In the genomic region with DNA sequence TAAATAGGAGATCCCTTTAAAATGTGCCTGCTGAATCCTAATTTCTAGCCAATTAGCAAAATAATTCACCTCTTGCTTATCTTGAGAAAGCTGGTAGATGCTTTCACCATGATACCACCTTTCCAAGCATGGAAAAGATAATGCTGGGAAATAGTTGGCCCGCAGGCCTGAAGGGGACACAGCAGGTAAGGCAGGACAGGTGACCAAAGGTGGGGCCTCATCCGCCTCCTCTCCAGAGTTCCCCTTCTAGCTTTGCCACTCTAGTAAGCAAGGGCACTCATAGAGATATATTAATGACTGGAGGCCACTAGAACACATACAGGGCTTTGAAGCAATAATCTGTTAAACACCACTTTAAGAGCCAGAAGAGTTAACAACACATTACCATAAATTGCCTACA, we compare ENCODE assay signal across 29 cellular contexts. TPM values are rescaled to one million over a fixed set of nuclear protein-coding genes. Genes with fewer than 3 reads are reported as not detected.
DNase-seq lines count a peak whose midpoint lies in the region; ATAC-seq and TF ChIP-seq lines count a peak whose summit lies in the region.
"Had no signal": no experiment of that assay in that cellular context is flagged by ENCODE, and none has a peak within 500 bp of the region (broad histone marks: within the 10 kb centered on the region; RNA-seq: fewer than 3 reads in every experiment).

No MANE protein-coding gene starts in this region.

- no peak overlapping the region for H3K23ac ChIP-seq in H9 (ENCODE audit: insufficient read length, low read depth, low read length)

- H3K18ac ChIP-seq in H9 (ENCODE audit: insufficient read length, low read depth, low read length) = no peak overlapping the region

- H3K27ac ChIP-seq in CD4-positive, alpha-beta memory T cell (ENCODE audit: low read depth, low read length) = no peak overlapping the region
- no peak overlapping the region for H3K27ac ChIP-seq in H9 (ENCODE audit: insufficient read length, low read depth, low read length)
- no peak overlapping the region for H3K27ac ChIP-seq in CD8-positive, alpha-beta memory T cell (ENCODE audit: low read depth, low read length)
- H3K27ac ChIP-seq: cardiac muscle cell, HL-60, neural progenitor cell, parathyroid adenoma, upper lobe of right lung, VCaP had no signal

- no peak overlapping the region for H4K8ac ChIP-seq in H9 (replicated peaks; ENCODE audit: insufficient read length, low read depth, low read length)

- H2BK15ac ChIP-seq in H9 (ENCODE audit: low read depth, low read length) = no peak overlapping the region

- no peaks in the 10 kb centered on the region for H3K27me3 Mint-ChIP-seq in activated CD8-positive, alpha-beta T cell treated with anti-CD3 and anti-CD28 coated beads for 36 hours
- no peaks in the 10 kb centered on the region for H3K27me3 Mint-ChIP-seq in activated CD8-positive, alpha-beta T cell treated with anti-CD3 and anti-CD28 coated beads, Interleukin-2, amount 10 ng/mL, durations not matched to agents 7 days and 5 days (ENCODE audit: low read depth)
- no peaks in the 10 kb centered on the region for H3K27me3 Mint-ChIP-seq in CD4-positive, alpha-beta memory T cell
- H3K27me3 Mint-ChIP-seq in H9 (ENCODE audit: low read depth) = no peaks in the 10 kb centered on the region
- no peaks in the 10 kb centered on the region for H3K27me3 Mint-ChIP-seq in activated naive CD8-positive, alpha-beta T cell treated with anti-CD3 and anti-CD28 coated beads, Interleukin-2, amount 50 U/mL, for 24 hours
- no peaks in the 10 kb centered on the region for H3K27me3 Mint-ChIP-seq in CD8-positive, alpha-beta memory T cell
- no peaks in the 10 kb centered on the region for H3K27me3 Mint-ChIP-seq in chondrocyte (ENCODE audit: low read depth)
- H3K27me3 Mint-ChIP-seq: effector memory CD8-positive, alpha-beta T cell had no signal

- H3K4ac ChIP-seq in H9 (ENCODE audit: low read depth, low read length) = no peak overlapping the region

- no peak overlapping the region for H2AFZ ChIP-seq in H9 (ENCODE audit: low read length)
- H2AFZ ChIP-seq: neural progenitor cell, parathyroid adenoma had no signal

- H2BK12ac ChIP-seq in H9 (ENCODE audit: insufficient read length, low read depth, low read length) = no peak overlapping the region

- H3K56ac ChIP-seq in H9 (ENCODE audit: insufficient read length, low read depth, low read length) = no peak overlapping the region

- peak overlapping the region; percentile 82 for H3K27ac Mint-ChIP-seq in activated CD8-positive, alpha-beta T cell treated with anti-CD3 and anti-CD28 coated beads for 36 hours
- H3K27ac Mint-ChIP-seq in activated CD8-positive, alpha-beta T cell treated with anti-CD3 and anti-CD28 coated beads, Interleukin-2, amount 10 ng/mL, durations not matched to agents 7 days and 5 days = no peak overlapping the region
- peak overlapping the region in 4 of 7 donors; percentile 7 to 42 (median 20) for H3K27ac Mint-ChIP-seq in CD4-positive, alpha-beta memory T cell
- H3K27ac Mint-ChIP-seq in H9 = peak overlapping the region in 1 of 3 experiments; percentile 70; a peak in 1 of 7 replicates
- peak overlapping the region; percentile 44 for H3K27ac Mint-ChIP-seq in activated naive CD8-positive, alpha-beta T cell treated with anti-CD3 and anti-CD28 coated beads, Interleukin-2, amount 50 U/mL, for 24 hours
- H3K27ac Mint-ChIP-seq in CD8-positive, alpha-beta memory T cell = peak overlapping the region in 2 of 8 donors; percentile 36 to 71
- no peak overlapping the region for H3K27ac Mint-ChIP-seq in chondrocyte (ENCODE audit: unreplicated experiment)
- H3K27ac Mint-ChIP-seq: effector memory CD8-positive, alpha-beta T cell; neural progenitor cell had no signal

- H3K79me1 ChIP-seq in H9 (ENCODE audit: insufficient read depth, low read depth, low read length, poor library complexity, severe bottlenecking) = no peaks in the 10 kb centered on the region

- peaks cover 7% of the 10 kb centered on the region for H3K36me3 ChIP-seq in CD4-positive, alpha-beta memory T cell (ENCODE audit: insufficient read depth, low read length)
- H3K36me3 ChIP-seq in CD8-positive, alpha-beta memory T cell (ENCODE audit: insufficient read depth, low read length) = peaks cover 18% of the 10 kb centered on the region
- H3K36me3 ChIP-seq: neural progenitor cell had no signal

- H4K20me1 ChIP-seq in H9 (ENCODE audit: control insufficient read depth, insufficient read depth, insufficient read length) = no peaks in the 10 kb centered on the region

- no peak overlapping the region for H3K14ac ChIP-seq in H9 (ENCODE audit: insufficient read depth, low read length)

- H3K23me2 ChIP-seq in H9 (ENCODE audit: insufficient read length, low read depth, low read length, poor library complexity, severe bottlenecking) = no peaks in the 10 kb centered on the region

- H3K9ac ChIP-seq in H9 (ENCODE audit: extremely low read depth, insufficient read length, low read length) = no peak overlapping the region
- H3K9ac ChIP-seq: neural progenitor cell, parathyroid adenoma had no signal

- H3T11ph ChIP-seq in H9 (ENCODE audit: low read length) = no peak overlapping the region

- no peak for TF ChIP-seq CTCF in activated CD8-positive, alpha-beta T cell treated with anti-CD3 and anti-CD28 coated beads for 36 hours (IDR thresholded peaks at IDR 0.05)
- no peak for TF ChIP-seq CTCF in H9 (conservative IDR thresholded peaks at IDR 0.05)
- no peak for TF ChIP-seq CTCF in chondrocyte (IDR thresholded peaks at IDR 0.05)

- H3K4me3 Mint-ChIP-seq in activated CD8-positive, alpha-beta T cell treated with anti-CD3 and anti-CD28 coated beads for 36 hours = no peak overlapping the region
- H3K4me3 Mint-ChIP-seq in activated CD8-positive, alpha-beta T cell treated with anti-CD3 and anti-CD28 coated beads, Interleukin-2, amount 10 ng/mL, durations not matched to agents 7 days and 5 days = no peak overlapping the region
- H3K4me3 Mint-ChIP-seq in CD4-positive, alpha-beta memory T cell = no peak overlapping the region
- no peak overlapping the region for H3K4me3 Mint-ChIP-seq in H9
- no peak overlapping the region for H3K4me3 Mint-ChIP-seq in activated naive CD8-positive, alpha-beta T cell treated with anti-CD3 and anti-CD28 coated beads, Interleukin-2, amount 50 U/mL, for 24 hours
- no peak overlapping the region for H3K4me3 Mint-ChIP-seq in CD8-positive, alpha-beta memory T cell
- H3K4me3 Mint-ChIP-seq in chondrocyte (ENCODE audit: unreplicated experiment) = no peak overlapping the region
- H3K4me3 Mint-ChIP-seq: effector memory CD8-positive, alpha-beta T cell; neural progenitor cell had no signal

- no peak overlapping the region for H2BK20ac ChIP-seq in H9 (ENCODE audit: low read depth, low read length, poor library complexity, severe bottlenecking)

- CTCF ChIA-PET in activated CD8-positive, alpha-beta T cell treated with anti-CD3 and anti-CD28 coated beads for 36 hours (lab: Charles Lee) = interaction anchor here (3.0 kb wide), 1 partner anchor 10 kb away, joined by 14 read pairs; no protein-coding TSS in a partner anchor
- CTCF ChIA-PET in activated CD8-positive, alpha-beta T cell treated with anti-CD3 and anti-CD28 coated beads, Interleukin-2, amount 10 ng/mL, durations not matched to agents 7 days and 5 days (lab: Charles Lee) = interaction anchor here (1.0 to 2.9 kb wide), 2 partner anchors 10 to 334 kb away, joined by 3 to 14 read pairs; no protein-coding TSS in a partner anchor
- CTCF ChIA-PET in CD4-positive, alpha-beta memory T cell (lab: Charles Lee; ENCODE audit: partially characterized antibody) = interaction anchor here (0.5 kb wide), 1 partner anchor 384 kb away, joined by 3 read pairs; no protein-coding TSS in a partner anchor
- CTCF ChIA-PET in CD8-positive, alpha-beta memory T cell (lab: Charles Lee) = interaction anchor here (1.5 kb wide), 1 partner anchor 9 kb away, joined by 3 read pairs; no protein-coding TSS in a partner anchor

- no peak for ATAC-seq in activated CD8-positive, alpha-beta T cell treated with anti-CD3 and anti-CD28 coated beads for 36 hours
- ATAC-seq in activated CD8-positive, alpha-beta T cell treated with anti-CD3 and anti-CD28 coated beads, Interleukin-2, amount 10 ng/mL, durations not matched to agents 7 days and 5 days = no peak
- no peak for ATAC-seq in activated naive CD8-positive, alpha-beta T cell treated with anti-CD3 and anti-CD28 coated beads, Interleukin-2, amount 50 U/mL, for 24 hours
- no peak for ATAC-seq in HG03108 (IDR thresholded peaks at IDR 0.05; ENCODE audit: unreplicated experiment)
- ATAC-seq: effector memory CD8-positive, alpha-beta T cell; left colon; upper lobe of right lung had no signal

- no peak overlapping the region for H3K4me3 ChIP-seq in CD4-positive, alpha-beta memory T cell (ENCODE audit: low read length in 2 of 2)
- H3K4me3 ChIP-seq in CD8-positive, alpha-beta memory T cell (ENCODE audit: low read length) = no peak overlapping the region
- H3K4me3 ChIP-seq: cardiac muscle cell, neural progenitor cell, upper lobe of right lung had no signal

- no peak overlapping the region for H4K5ac ChIP-seq in H9 (ENCODE audit: insufficient read length, low read depth, low read length)

- no peaks in the 10 kb centered on the region for H3K9me3 Mint-ChIP-seq in activated CD8-positive, alpha-beta T cell treated with anti-CD3 and anti-CD28 coated beads for 36 hours
- H3K9me3 Mint-ChIP-seq in activated CD8-positive, alpha-beta T cell treated with anti-CD3 and anti-CD28 coated beads, Interleukin-2, amount 10 ng/mL, durations not matched to agents 7 days and 5 days (ENCODE audit: insufficient read depth) = no peaks in the 10 kb centered on the region
- H3K9me3 Mint-ChIP-seq in CD4-positive, alpha-beta memory T cell = no peaks in the 10 kb centered on the region
- H3K9me3 Mint-ChIP-seq in H9 (no peaks in the 10 kb centered on the region), chondrocyte (ENCODE audit: low read depth) (no peaks in the 10 kb centered on the region)
- H3K9me3 Mint-ChIP-seq in activated naive CD8-positive, alpha-beta T cell treated with anti-CD3 and anti-CD28 coated beads, Interleukin-2, amount 50 U/mL, for 24 hours = no peaks in the 10 kb centered on the region
- no peaks in the 10 kb centered on the region for H3K9me3 Mint-ChIP-seq in CD8-positive, alpha-beta memory T cell
- H3K9me3 Mint-ChIP-seq: effector memory CD8-positive, alpha-beta T cell; neural progenitor cell had no signal

- no peak for DNase-seq in activated CD8-positive, alpha-beta T cell treated with anti-CD3 and anti-CD28 coated beads for 36 hours
- no peak for DNase-seq in activated CD8-positive, alpha-beta T cell treated with anti-CD3 and anti-CD28 coated beads, Interleukin-2, amount 10 ng/mL, durations not matched to agents 7 days and 5 days
- DNase-seq in CD4-positive, alpha-beta memory T cell = no peak
- DNase-seq in H9 (peak; percentile 33), chondrocyte (ENCODE audit: low spot score) (no peak)
- DNase-seq in activated naive CD8-positive, alpha-beta T cell treated with anti-CD3 and anti-CD28 coated beads, Interleukin-2, amount 50 U/mL, for 24 hours = no peak
- no peak for DNase-seq in CD8-positive, alpha-beta memory T cell
- DNase-seq: activated CD4-positive, alpha-beta T cell treated with anti-CD3 and anti-CD28 coated beads, Interleukin-2, amount 50 U/mL, for 48 hours; Caco-2; effector memory CD8-positive, alpha-beta T cell; erythroblast; hypothalamus; Karpas-422; left colon; NCI-H1417; NCI-H2029; NCI-H69; retina; Right ventricle myocardium superior; stimulated activated naive CD4-positive, alpha-beta T cell; T-helper 9 cell; upper lobe of right lung had no signal

- H3K9me3 ChIP-seq in CD4-positive, alpha-beta memory T cell (ENCODE audit: control insufficient read depth in 1 of 2, low read length in 2 of 2) = no peaks in the 10 kb centered on the region
- no peaks in the 10 kb centered on the region for H3K9me3 ChIP-seq in H9 (ENCODE audit: control insufficient read depth, low read depth, low read length)
- no peaks in the 10 kb centered on the region for H3K9me3 ChIP-seq in CD8-positive, alpha-beta memory T cell (ENCODE audit: low read length)
- H3K9me3 ChIP-seq: Caco-2, upper lobe of right lung had no signal

- H2BK120ac ChIP-seq in H9 (ENCODE audit: low read depth, low read length, poor library complexity, severe bottlenecking) = no peak overlapping the region

- H3K79me2 ChIP-seq in H9 (ENCODE audit: insufficient read depth, low read length) = no peaks in the 10 kb centered on the region
- H3K79me2 ChIP-seq: parathyroid adenoma had no signal

- H3K4me1 ChIP-seq in CD4-positive, alpha-beta memory T cell (ENCODE audit: insufficient read depth, low read length) = peaks cover 12% of the 10 kb centered on the region
- H3K4me1 ChIP-seq in H9 (ENCODE audit: insufficient read depth, low read length) = peaks cover 3% of the 10 kb centered on the region; the same call in 1 of the 2 replicates
- H3K4me1 ChIP-seq in CD8-positive, alpha-beta memory T cell (ENCODE audit: insufficient read depth, low read length) = peaks cover 60% of the 10 kb centered on the region
- H3K4me1 ChIP-seq: Caco-2, upper lobe of right lung had no signal

- no CpG with 5 or more reads among the region's 2 CpGs for WGBS in H9 (ENCODE audit: extremely low coverage, insufficient read length, low lambda C conversion rate)

- H3K4me2 ChIP-seq in H9 (ENCODE audit: insufficient read depth, insufficient read length, low read length) = no peak overlapping the region
- H3K4me2 ChIP-seq: neural progenitor cell had no signal

- intact Hi-C loops in activated CD8-positive, alpha-beta T cell treated with anti-CD3 and anti-CD28 coated beads for 36 hours (cut with micrococcal nuclease) = no loop called here
- intact Hi-C loops in CD4-positive, alpha-beta memory T cell (cut with micrococcal nuclease) = no loop called here

- H3K27me3 ChIP-seq in CD4-positive, alpha-beta memory T cell (ENCODE audit: insufficient read depth, low read length) = no peaks in the 10 kb centered on the region
- no peaks in the 10 kb centered on the region for H3K27me3 ChIP-seq in H9 (ENCODE audit: insufficient read depth, low read length)
- H3K27me3 ChIP-seq in CD8-positive, alpha-beta memory T cell (ENCODE audit: insufficient read depth, low read length, poor library complexity, severe bottlenecking) = no peaks in the 10 kb centered on the region
- H3K27me3 ChIP-seq: cardiac muscle cell, neural progenitor cell, upper lobe of right lung had no signal

- POLR2A ChIA-PET in activated CD8-positive, alpha-beta T cell treated with anti-CD3 and anti-CD28 coated beads for 36 hours (lab: Charles Lee) = no interaction called here
- POLR2A ChIA-PET in activated CD8-positive, alpha-beta T cell treated with anti-CD3 and anti-CD28 coated beads, Interleukin-2, amount 10 ng/mL, durations not matched to agents 7 days and 5 days (lab: Charles Lee) = no interaction called here
- POLR2A ChIA-PET in CD4-positive, alpha-beta memory T cell (lab: Charles Lee; ENCODE audit: partially characterized antibody) = no interaction called here
- POLR2A ChIA-PET in CD8-positive, alpha-beta memory T cell (lab: Charles Lee) = no interaction called here

- no peak overlapping the region for H2BK5ac ChIP-seq in H9 (ENCODE audit: insufficient read length, low read length)

- no peak overlapping the region for H4K91ac ChIP-seq in H9 (ENCODE audit: insufficient read length, low read depth, low read length)

- peaks cover 85% of the 10 kb centered on the region for H3K4me1 Mint-ChIP-seq in activated CD8-positive, alpha-beta T cell treated with anti-CD3 and anti-CD28 coated beads for 36 hours (ENCODE audit: low read depth)
- peaks cover 72% of the 10 kb centered on the region for H3K4me1 Mint-ChIP-seq in activated CD8-positive, alpha-beta T cell treated with anti-CD3 and anti-CD28 coated beads, Interleukin-2, amount 10 ng/mL, durations not matched to agents 7 days and 5 days (ENCODE audit: low read depth)
- H3K4me1 Mint-ChIP-seq in CD4-positive, alpha-beta memory T cell = peaks cover 22 to 62% (median 36%) of the 10 kb centered on the region in 4 donors
- H3K4me1 Mint-ChIP-seq in H9 = peaks cover 14 to 15% of the 10 kb centered on the region in 2 experiments
- peaks cover 76% of the 10 kb centered on the region for H3K4me1 Mint-ChIP-seq in activated naive CD8-positive, alpha-beta T cell treated with anti-CD3 and anti-CD28 coated beads, Interleukin-2, amount 50 U/mL, for 24 hours
- peaks cover 32 to 66% (median 55%) of the 10 kb centered on the region in 3 donors for H3K4me1 Mint-ChIP-seq in CD8-positive, alpha-beta memory T cell
- H3K4me1 Mint-ChIP-seq in chondrocyte (ENCODE audit: low read depth) = no peaks in the 10 kb centered on the region

- H2AK5ac ChIP-seq in H9 (ENCODE audit: insufficient read length, low read length) = no peak overlapping the region

- H3K36me3 Mint-ChIP-seq in activated CD8-positive, alpha-beta T cell treated with anti-CD3 and anti-CD28 coated beads for 36 hours (ENCODE audit: low read depth) = peaks cover 75% of the 10 kb centered on the region
- peaks cover 80% of the 10 kb centered on the region for H3K36me3 Mint-ChIP-seq in activated CD8-positive, alpha-beta T cell treated with anti-CD3 and anti-CD28 coated beads, Interleukin-2, amount 10 ng/mL, durations not matched to agents 7 days and 5 days (ENCODE audit: low read depth)
- peaks cover 63 to 75% of the 10 kb centered on the region in 2 donors for H3K36me3 Mint-ChIP-seq in CD4-positive, alpha-beta memory T cell
- H3K36me3 Mint-ChIP-seq in H9 (ENCODE audit: insufficient read depth in 1 of 3, low read depth in 3 of 3) = peaks cover 0 to 1% (median 0%) of the 10 kb centered on the region in 3 experiments; a peak in 1 of 7 replicates
- H3K36me3 Mint-ChIP-seq in activated naive CD8-positive, alpha-beta T cell treated with anti-CD3 and anti-CD28 coated beads, Interleukin-2, amount 50 U/mL, for 24 hours (ENCODE audit: low read depth) = peaks cover 78% of the 10 kb centered on the region
- peaks cover 5 to 81% (median 16%) of the 10 kb centered on the region in 3 donors for H3K36me3 Mint-ChIP-seq in CD8-positive, alpha-beta memory T cell
- H3K36me3 Mint-ChIP-seq in chondrocyte (ENCODE audit: low read depth) = no peaks in the 10 kb centered on the region

RNA-seq across cellular contexts. Expression of gene SATB1, which starts 45.5 kb away (rescaled TPM):
- 100 to 1,000 TPM; 208 to 213 TPM for total RNA-seq in activated CD8-positive, alpha-beta T cell treated with anti-CD3 and anti-CD28 coated beads for 36 hours
- total RNA-seq in activated CD8-positive, alpha-beta T cell treated with anti-CD3 and anti-CD28 coated beads, Interleukin-2, amount 10 ng/mL, durations not matched to agents 7 days and 5 days = 100 to 1,000 TPM; 268 to 273 TPM
- total RNA-seq in CD4-positive, alpha-beta memory T cell = 100 to 1,000 TPM; 211 TPM
- 100 to 1,000 TPM; 101 to 109 TPM for polyA plus RNA-seq in CD4-positive, alpha-beta memory T cell
- total RNA-seq in H9 (2021) (23.4 and 30.7 TPM in 2 replicates), chondrocyte (4.4 to 5.9 TPM (median 5.4 TPM) in 3 replicates)
- total RNA-seq in CD8-positive, alpha-beta memory T cell = 100 to 1,000 TPM; 158 to 163 TPM
- polyA plus RNA-seq in CD8-positive, alpha-beta memory T cell = 89.6 TPM
- total RNA-seq: G401 had no signal

Comparison
In these comparisons a context has a peak if more than half of its experiments do, and no peak if none do; other contexts are left out.
1. H3K27ac Mint-ChIP-seq: peak in activated CD8-positive, alpha-beta T cell treated with anti-CD3 and anti-CD28 coated beads for 36 hours (single experiment), CD4-positive, alpha-beta memory T cell (4 of 7) and activated naive CD8-positive, alpha-beta T cell treated with anti-CD3 and anti-CD28 coated beads, Interleukin-2, amount 50 U/mL, for 24 hours (single experiment); none in activated CD8-positive, alpha-beta T cell treated with anti-CD3 and anti-CD28 coated beads, Interleukin-2, amount 10 ng/mL, durations not matched to agents 7 days and 5 days (single experiment) and chondrocyte (single experiment).